In genomic region chr11:6127881-6128280, GRCh38 we compare ENCODE assay signal across 24 cellular contexts. TPM values are rescaled to one million over a fixed set of nuclear protein-coding genes. Genes with fewer than 3 reads are reported as not detected.
A peak's percentile ranks its signal among the peaks of the same experiment; 100 is the strongest.
DNase-seq lines count a peak whose midpoint lies in the region; ATAC-seq and TF ChIP-seq lines count a peak whose summit lies in the region.
"Had no signal": no experiment of that assay in that cellular context is flagged by ENCODE, and none has a peak within 500 bp of the region (broad histone marks: within the 10 kb centered on the region; RNA-seq: fewer than 3 reads in every experiment).

No MANE protein-coding gene starts in this region.

- H3K4me1 Mint-ChIP-seq in activated T-cell treated with anti-CD3 and anti-CD28 coated beads, Interleukin-2, amount 50 U/mL, for 72 hours (ENCODE audit: low read depth) = no peaks in the 10 kb centered on the region
- no peaks in the 10 kb centered on the region for H3K4me1 Mint-ChIP-seq in activated T-helper 17 cell treated with anti-CD3 and anti-CD28 coated beads, Interleukin-2, amount 50 U/mL, for 72 hours
- H3K4me1 Mint-ChIP-seq: activated CD4-positive, alpha-beta T cell treated with anti-CD3 and anti-CD28 coated beads, Interleukin-2, amount 10 ng/mL, durations not matched to agents 24 days and 14 days had no signal

- DNase-seq in activated T-cell treated with anti-CD3 and anti-CD28 coated beads, Interleukin-2, amount 50 U/mL, for 72 hours = no peak
- DNase-seq in activated T-cell treated with anti-CD3 and anti-CD28 coated beads for 4 hours (no peak), NB4 (ENCODE audit: low read depth) (peak; percentile 56), renal cortical epithelial cell (ENCODE audit: low read depth) (peak; percentile 11), anterior cingulate cortex (lab: John Stamatoyannopoulos, UW) (no peak), SW480 (ENCODE audit: low spot score) (no peak)
- DNase-seq: activated CD4-positive, alpha-beta T cell treated with anti-CD3 and anti-CD28 coated beads, Interleukin-2, amount 10 ng/mL, durations not matched to agents 24 days and 14 days; activated gamma-delta T cell treated with Interleukin-2 at 50 U/mL for 16 hours; aorta; Calu3; left cardiac atrium; mesendoderm; natural killer cell; NCI-H1048; NCI-H2029 treated with DMSO at 0.1 percent for 48 hours; NCI-H446 treated with DMSO at 0.1 percent for 48 hours; ovary; right lobe of liver; SW 1271 had no signal

- no peak overlapping the region for H3K27ac Mint-ChIP-seq in activated T-cell treated with anti-CD3 and anti-CD28 coated beads, Interleukin-2, amount 50 U/mL, for 72 hours
- H3K27ac Mint-ChIP-seq in activated T-helper 17 cell treated with anti-CD3 and anti-CD28 coated beads, Interleukin-2, amount 50 U/mL, for 72 hours = no peak overlapping the region
- H3K27ac Mint-ChIP-seq: activated CD4-positive, alpha-beta T cell treated with anti-CD3 and anti-CD28 coated beads, Interleukin-2, amount 10 ng/mL, durations not matched to agents 24 days and 14 days; natural killer cell had no signal

- no peak overlapping the region for H3K4me3 ChIP-seq in NB4 (ENCODE audit: low read depth, low read length)
- H3K4me3 ChIP-seq: A549, ovary, right lobe of liver, suprapubic skin had no signal

- no peak for TF ChIP-seq CTCF in NB4 (IDR thresholded peaks at IDR 0.05; ENCODE audit: low read depth, low read length)

- TF ChIP-seq POLR2A in NB4 (IDR thresholded peaks at IDR 0.05; ENCODE audit: extremely low read depth, insufficient read length) = no peak

- H3K4me3 Mint-ChIP-seq in activated T-cell treated with anti-CD3 and anti-CD28 coated beads, Interleukin-2, amount 50 U/mL, for 72 hours = no peak overlapping the region
- H3K4me3 Mint-ChIP-seq in activated T-helper 17 cell treated with anti-CD3 and anti-CD28 coated beads, Interleukin-2, amount 50 U/mL, for 72 hours = no peak overlapping the region
- H3K4me3 Mint-ChIP-seq: activated CD4-positive, alpha-beta T cell treated with anti-CD3 and anti-CD28 coated beads, Interleukin-2, amount 10 ng/mL, durations not matched to agents 24 days and 14 days; natural killer cell had no signal

- peak; percentile 34 to 58 for ATAC-seq in activated T-cell treated with anti-CD3 and anti-CD28 coated beads, Interleukin-2, amount 50 U/mL, for 72 hours (replicated peaks in 1 of 2)
- ATAC-seq in activated T-helper 17 cell treated with anti-CD3 and anti-CD28 coated beads, Interleukin-2, amount 50 U/mL, for 72 hours (replicated peaks) = peak; percentile 46
- no peak for ATAC-seq in HG02884 (IDR thresholded peaks at IDR 0.05; ENCODE audit: unreplicated experiment)
- ATAC-seq: A549, left cardiac atrium, natural killer cell, right lobe of liver had no signal

- peaks cover 5% of the 10 kb centered on the region for H3K27me3 Mint-ChIP-seq in activated T-cell treated with anti-CD3 and anti-CD28 coated beads, Interleukin-2, amount 50 U/mL, for 72 hours (ENCODE audit: low read depth)
- H3K27me3 Mint-ChIP-seq in activated T-helper 17 cell treated with anti-CD3 and anti-CD28 coated beads, Interleukin-2, amount 50 U/mL, for 72 hours = peaks cover 4% of the 10 kb centered on the region

- no peaks in the 10 kb centered on the region for H3K36me3 Mint-ChIP-seq in activated T-cell treated with anti-CD3 and anti-CD28 coated beads, Interleukin-2, amount 50 U/mL, for 72 hours (ENCODE audit: insufficient read depth in 2 of 2)
- no peaks in the 10 kb centered on the region for H3K36me3 Mint-ChIP-seq in activated T-helper 17 cell treated with anti-CD3 and anti-CD28 coated beads, Interleukin-2, amount 50 U/mL, for 72 hours (ENCODE audit: low read depth)
- H3K36me3 Mint-ChIP-seq: natural killer cell had no signal

- H3K9me3 Mint-ChIP-seq in activated T-cell treated with anti-CD3 and anti-CD28 coated beads, Interleukin-2, amount 50 U/mL, for 72 hours = no peaks in the 10 kb centered on the region
- H3K9me3 Mint-ChIP-seq in activated T-helper 17 cell treated with anti-CD3 and anti-CD28 coated beads, Interleukin-2, amount 50 U/mL, for 72 hours = no peaks in the 10 kb centered on the region
- H3K9me3 Mint-ChIP-seq: activated CD4-positive, alpha-beta T cell treated with anti-CD3 and anti-CD28 coated beads, Interleukin-2, amount 10 ng/mL, durations not matched to agents 24 days and 14 days; natural killer cell had no signal

RNA-seq across cellular contexts. Expression of gene OR56B4, which starts 20.4 kb away (rescaled TPM):
- not detected for total RNA-seq in activated T-cell treated with anti-CD3 and anti-CD28 coated beads, Interleukin-2, amount 50 U/mL, for 72 hours
- total RNA-seq in activated T-helper 17 cell treated with anti-CD3 and anti-CD28 coated beads, Interleukin-2, amount 50 U/mL, for 72 hours = not detected
- total RNA-seq in renal cortical epithelial cell = not detected in 2 replicates
- total RNA-seq: activated CD4-positive, alpha-beta T cell treated with anti-CD3 and anti-CD28 coated beads, Interleukin-2, amount 10 ng/mL, durations not matched to agents 24 days and 14 days; aorta; Calu3; epithelial cell of proximal tubule; left cardiac atrium; natural killer cell; ovary; right lobe of liver; suprapubic skin had no signal

RNA-seq across cellular contexts. Expression of gene OR52B2, which starts 42.2 kb away (rescaled TPM):
- total RNA-seq in activated T-cell treated with anti-CD3 and anti-CD28 coated beads, Interleukin-2, amount 50 U/mL, for 72 hours = not detected
- not detected for total RNA-seq in activated T-helper 17 cell treated with anti-CD3 and anti-CD28 coated beads, Interleukin-2, amount 50 U/mL, for 72 hours
- not detected in 2 replicates for total RNA-seq in renal cortical epithelial cell
- total RNA-seq: activated CD4-positive, alpha-beta T cell treated with anti-CD3 and anti-CD28 coated beads, Interleukin-2, amount 10 ng/mL, durations not matched to agents 24 days and 14 days; aorta; Calu3; epithelial cell of proximal tubule; left cardiac atrium; ovary; suprapubic skin had no signal

Comparison
In these comparisons a context has a peak if more than half of its experiments do, and no peak if none do; other contexts are left out.
1. DNase-seq: peak in NB4 (single experiment) and renal cortical epithelial cell (single experiment); none in activated T-cell treated with anti-CD3 and anti-CD28 coated beads, Interleukin-2, amount 50 U/mL, for 72 hours (0 of 2), activated T-cell treated with anti-CD3 and anti-CD28 coated beads for 4 hours (single experiment), anterior cingulate cortex (0 of 58) and SW480 (single experiment).